8 cellular contexts compared by ENCODE assay signal in genomic region chr2:24490674-24491625, GRCh38. TPM values are rescaled to one million over a fixed set of nuclear protein-coding genes. Genes with fewer than 3 reads are reported as not detected.
DNase-seq lines count a peak whose midpoint lies in the region; FAIRE-seq and TF ChIP-seq lines count a peak whose summit lies in the region.

Gene NCOA1, plus strand, starts transcription at chr2:24491254. Its CDS starts 167,424 bp downstream, at chr2:24658678.

- H3F3A ChIP-seq in neural progenitor cell (ENCODE audit: low read depth) = peaks cover 28% of the 10 kb centered on the region

- H3K36me3 Mint-ChIP-seq in neural progenitor cell = no peaks in the 10 kb centered on the region

- no peaks in the 10 kb centered on the region for H3K9me3 Mint-ChIP-seq in neural progenitor cell

- no peak for TF ChIP-seq CTCF in fibroblast of villous mesenchyme (IDR thresholded peaks at IDR 0.05; ENCODE audit: insufficient read depth, low read depth, low read length)
- TF ChIP-seq CTCF in neural progenitor cell (IDR thresholded peaks at IDR 0.05) = peak; percentile 35

- peak within 1 kb of the TSS; percentile 91 for H3K4me3 Mint-ChIP-seq in neural progenitor cell

- TF ChIP-seq POLR2A in H54 (IDR thresholded peaks at IDR 0.05; ENCODE audit: low read depth, low read length) = peak; percentile 79

- no peaks in the 10 kb centered on the region for H3K36me3 ChIP-seq in neural progenitor cell
- H3K36me3 ChIP-seq in stomach smooth muscle (ENCODE audit: control insufficient read depth in 2 of 2, insufficient read depth in 2 of 2, low read length in 2 of 2) = no peaks in the 10 kb centered on the region

- DNase-seq in ELR (ENCODE audit: low read depth) (peak; percentile 89), H54 (ENCODE audit: insufficient read length, low spot score) (peak; percentile 89), M059J (ENCODE audit: low read depth) (peak; percentile 86), SHP77 treated with DMSO at 0.1 percent for 48 hours (lab: John Stamatoyannopoulos, UW) (peak; percentile 66), fibroblast of villous mesenchyme (ENCODE audit: low read depth) (peak; percentile 88), neural progenitor cell (ENCODE audit: low spot score) (peak; percentile 94)
- DNase-seq in activated effector memory CD4-positive, alpha-beta T cell treated with anti-CD3 and anti-CD28 coated beads, Interleukin-2, amount 50 U/mL, for 16 hours = peak; percentile 97

- peaks cover 42% of the 10 kb centered on the region for H3K79me2 ChIP-seq in neural progenitor cell (ENCODE audit: low read depth)

- H3K27ac Mint-ChIP-seq in neural progenitor cell = peak within 1 kb of the TSS; percentile 0

- no peaks in the 10 kb centered on the region for H3K9me3 ChIP-seq in neural progenitor cell (ENCODE audit: low read depth)
- H3K9me3 ChIP-seq in stomach smooth muscle (ENCODE audit: control insufficient read depth in 2 of 2, low read length in 2 of 2) = no peaks in the 10 kb centered on the region

- H3K4me1 ChIP-seq in neural progenitor cell (peaks cover 22% of the 10 kb centered on the region), stomach smooth muscle (ENCODE audit: control insufficient read depth, insufficient read depth, low read length) (peaks cover 16% of the 10 kb centered on the region)

- peak within 1 kb of the TSS; percentile 84 for H2AFZ ChIP-seq in neural progenitor cell (replicated peaks)

- peak within 1 kb of the TSS; percentile 86 for H3K4me3 ChIP-seq in fibroblast of villous mesenchyme (ENCODE audit: low read depth, low read length)
- peak within 1 kb of the TSS; percentile 94 for H3K4me3 ChIP-seq in neural progenitor cell
- H3K4me3 ChIP-seq in stomach smooth muscle (ENCODE audit: low read length in 2 of 2) = peak within 1 kb of the TSS; percentile 79 to 84

- FAIRE-seq in H54 (lab: Jason Lieb, UNC) = peak; percentile 48

- no peaks in the 10 kb centered on the region for H3K27me3 Mint-ChIP-seq in neural progenitor cell (ENCODE audit: insufficient read depth, low read depth)

- H3K9ac ChIP-seq in neural progenitor cell (no peak within 1 kb of the TSS), stomach smooth muscle (ENCODE audit: low read length in 2 of 2) (peak within 1 kb of the TSS; percentile 84 to 85)

- H3K27ac ChIP-seq in neural progenitor cell = peak within 1 kb of the TSS; percentile 92
- peak within 1 kb of the TSS; percentile 91 for H3K27ac ChIP-seq in stomach smooth muscle (ENCODE audit: low read length)

- H3K27me3 ChIP-seq in neural progenitor cell (peaks cover 21% of the 10 kb centered on the region), stomach smooth muscle (ENCODE audit: control insufficient read depth in 1 of 2, insufficient read depth in 2 of 2, low read length in 2 of 2) (no peaks in the 10 kb centered on the region)

- peaks cover 39% of the 10 kb centered on the region for H4K20me1 ChIP-seq in neural progenitor cell (ENCODE audit: low read depth)

- H3K4me2 ChIP-seq in neural progenitor cell = peak within 1 kb of the TSS; percentile 88

- H3K4me1 Mint-ChIP-seq in neural progenitor cell = peaks cover 35% of the 10 kb centered on the region

RNA-seq across cellular contexts. Expression of gene NCOA1, which starts in this region (rescaled TPM):
- 12.3 and 13.7 TPM in 2 replicates for total RNA-seq in M059J (2014; rRNA removed; shearing (Covaris generic))
- total RNA-seq in fibroblast of villous mesenchyme (17.4 and 19.0 TPM in 2 replicates), neural progenitor cell (ENCODE audit: low replicate concordance) (13.9 and 29.3 TPM in 2 replicates)

Comparison
In these comparisons a context has a peak if more than half of its experiments do, and no peak if none do; other contexts are left out.
1. Peak in every context shown above with its lines: DNase-seq, H3K4me3 ChIP-seq and H3K27ac ChIP-seq.